Comparison of ENCODE assay signal across 9 cellular contexts in the genomic region with DNA sequence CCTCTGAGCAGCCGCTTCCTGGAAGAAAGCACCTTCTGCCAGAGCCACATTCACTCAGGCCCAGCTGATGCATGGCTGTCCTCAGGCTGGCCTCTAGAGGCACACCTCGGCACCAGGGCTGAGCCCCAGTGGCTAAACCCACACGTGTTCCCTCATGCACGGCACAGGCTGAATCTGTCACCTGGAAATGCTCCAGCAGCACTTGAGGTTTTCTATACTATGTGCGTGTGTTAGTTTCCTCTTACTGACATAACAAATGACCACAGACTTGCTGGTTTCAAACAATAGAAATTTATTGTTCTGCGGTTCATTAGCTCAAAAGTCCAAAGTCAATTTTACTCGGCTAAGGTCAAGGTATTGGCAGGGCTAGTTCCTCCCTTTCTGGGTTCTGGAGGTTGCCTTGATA.
A peak's percentile ranks its signal among the peaks of the same experiment; 100 is the strongest.
DNase-seq lines count a peak whose midpoint lies in the region; ATAC-seq and TF ChIP-seq lines count a peak whose summit lies in the region.
"Had no signal": no experiment of that assay in that cellular context is flagged by ENCODE, and none has a peak within 500 bp of the region (broad histone marks: within the 10 kb centered on the region; RNA-seq: fewer than 3 reads in every experiment).

No MANE protein-coding gene starts in this region.

- H3K4me3 ChIP-seq in choroid plexus epithelial cell (ENCODE audit: low read depth, low read length) (no peak overlapping the region), dorsolateral prefrontal cortex (no peak overlapping the region)

- ATAC-seq in GM18858 (IDR thresholded peaks at IDR 0.05; ENCODE audit: unreplicated experiment) (peak; percentile 94), HG02870 (IDR thresholded peaks at IDR 0.05; ENCODE audit: unreplicated experiment) (peak; percentile 92)

- intact Hi-C loops in dorsolateral prefrontal cortex (cut with DNase I) = no loop called here

- DNase-seq in DMS153 treated with DMSO at 0.1 percent for 48 hours (lab: John Stamatoyannopoulos, UW; ENCODE audit: unreplicated experiment) (peak; percentile 2), NCI-H187 (lab: John Stamatoyannopoulos, UW) (peak; percentile 23 to 32), choroid plexus epithelial cell (ENCODE audit: low read depth) (peak; percentile 21), retina (peak; percentile 15), nucleus accumbens (lab: John Stamatoyannopoulos, UW) (no peak), dorsolateral prefrontal cortex (no peak)
- DNase-seq: activated B cell treated with CpG ODN at 0.5 μM for 24 hours had no signal

- TF ChIP-seq CTCF in choroid plexus epithelial cell (conservative IDR thresholded peaks at IDR 0.05; ENCODE audit: low read depth, low read length) (peak; percentile 38), dorsolateral prefrontal cortex (IDR thresholded peaks at IDR 0.05 in 54 of 56, conservative IDR thresholded peaks at IDR 0.05 in 2 of 56; ENCODE audit: low read depth in 1 of 56, partially characterized antibody in 56 of 56) (no peak)

- H3K27me3 ChIP-seq in dorsolateral prefrontal cortex = peaks cover 0 to 3% (median 0%) of the 10 kb centered on the region in 45 donors

- no peak overlapping the region for H3K27ac ChIP-seq in dorsolateral prefrontal cortex

Comparison
In these comparisons a context has a peak if more than half of its experiments do, and no peak if none do; other contexts are left out.
1. DNase-seq: peak in DMS153 treated with DMSO at 0.1 percent for 48 hours (single experiment), NCI-H187 (2 of 2), choroid plexus epithelial cell (single experiment) and retina (single experiment); none in nucleus accumbens (0 of 56) and dorsolateral prefrontal cortex (0 of 10).